8 cellular contexts compared by ENCODE assay signal in the genomic region with DNA sequence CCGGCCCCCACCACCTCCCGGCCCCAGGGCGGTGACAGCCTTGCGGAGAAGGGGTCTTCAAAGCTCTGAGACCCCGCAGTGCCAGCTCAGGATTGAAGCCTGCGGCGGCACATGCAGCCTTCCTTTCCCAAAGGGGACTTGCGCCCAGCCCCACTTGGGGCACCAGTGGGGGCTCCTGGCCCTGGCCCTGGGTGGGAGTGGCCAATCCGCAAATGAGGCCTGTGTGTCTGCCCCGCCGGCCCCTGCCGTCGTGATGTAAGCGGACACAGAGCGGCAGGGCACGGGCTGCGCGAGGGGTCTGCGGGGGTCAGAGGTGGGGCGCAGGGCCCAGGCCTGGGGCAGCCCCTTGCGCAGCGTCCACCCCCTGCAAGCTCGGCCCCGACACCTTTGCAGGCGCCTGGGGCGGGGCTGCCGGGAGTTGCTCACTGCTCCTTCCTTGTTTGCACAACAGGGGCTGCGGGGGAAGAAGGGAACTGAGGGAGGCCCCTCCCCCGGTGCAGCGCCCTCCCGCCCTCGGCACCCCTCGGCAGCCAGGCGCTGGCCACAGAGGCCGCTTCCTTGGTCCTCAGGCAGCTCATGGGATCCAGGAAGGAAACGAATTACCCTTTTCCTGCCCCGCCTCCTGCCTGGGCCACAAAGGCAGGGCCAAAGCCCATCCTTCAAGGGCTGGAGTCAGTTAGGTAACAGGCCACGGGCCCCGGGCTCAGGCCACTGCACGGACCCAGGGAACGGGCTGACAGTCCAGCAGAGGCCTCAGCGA. TPM values are rescaled to one million over a fixed set of nuclear protein-coding genes. Genes with fewer than 3 reads are reported as not detected.
DNase-seq lines count a peak whose midpoint lies in the region; ATAC-seq, FAIRE-seq and TF ChIP-seq lines count a peak whose summit lies in the region.

No MANE protein-coding gene starts in this region.

- CTCF ChIA-PET in K562 (lab: Yijun Ruan, JAX; ENCODE audit: low intra/inter-chr PET ratio) = no interaction called here

- TF ChIP-seq EP300 in Ishikawa (IDR thresholded peaks at IDR 0.05; ENCODE audit: borderline replicate concordance) (no peak), K562 (IDR thresholded peaks at IDR 0.05; ENCODE audit: low read length) (no peak)

- H3K4me3 ChIP-seq in K562 (peak overlapping the region; percentile 40), smooth muscle cell (peak overlapping the region; percentile 79)

- TF ChIP-seq RAD21 in Ishikawa (IDR thresholded peaks at IDR 0.05; ENCODE audit: low read depth) = no peak
- TF ChIP-seq RAD21 in K562 (CRISPR knock-in tag; conservative IDR thresholded peaks at IDR 0.05 in 1 of 2, IDR thresholded peaks at IDR 0.05 in 1 of 2) = no peak

- H3K4me1 Mint-ChIP-seq in immature natural killer cell = peaks cover 10 to 19% of the 10 kb centered on the region in 2 donors

- no peaks in the 10 kb centered on the region for H3K9me3 Mint-ChIP-seq in immature natural killer cell

- H3K27ac ChIP-seq in K562 (ENCODE audit: extremely low read depth, low read depth, low read length) (peak overlapping the region; percentile 80), smooth muscle cell (ENCODE audit: low read depth) (peak overlapping the region; percentile 7)

- H3K27ac Mint-ChIP-seq in immature natural killer cell = peak overlapping the region in 1 of 6 donors; percentile 72

- H3K9me1 ChIP-seq in K562 (ENCODE audit: control insufficient read depth, insufficient read depth, low read length) = no peaks in the 10 kb centered on the region

- H3K4me1 ChIP-seq in K562 (replicated peaks in 1 of 2; ENCODE audit: control insufficient read depth in 2 of 2, insufficient read depth in 2 of 2, low read length in 2 of 2) (peaks cover 35 to 92% of the 10 kb centered on the region in 2 experiments), smooth muscle cell (ENCODE audit: low read depth) (peaks cover 20% of the 10 kb centered on the region)

- H3K36me3 ChIP-seq in K562 (ENCODE audit: control insufficient read depth, insufficient read depth, low read length) (no peaks in the 10 kb centered on the region), smooth muscle cell (ENCODE audit: low read depth) (no peaks in the 10 kb centered on the region)

- H3K27me3 Mint-ChIP-seq in immature natural killer cell (ENCODE audit: low read depth in 3 of 3) = peaks cover 12 to 41% (median 24%) of the 10 kb centered on the region in 3 donors

- H3K36me3 Mint-ChIP-seq in immature natural killer cell = no peaks in the 10 kb centered on the region

- peak; percentile 74 for DNase-seq in EL
- peak; percentile 78 to 91 (median 83) for DNase-seq in K562 (ENCODE audit: extremely low read depth in 1 of 4, low spot score in 3 of 4)
- DNase-seq in immature natural killer cell = peak; percentile 44 to 58 (median 56)
- DNase-seq in smooth muscle cell (lab: John Stamatoyannopoulos, UW; ENCODE audit: unreplicated experiment) = peak; percentile 63
- no peak for DNase-seq in GM03348 (ENCODE audit: low spot score)
- no peak for DNase-seq in activated naive CD4-positive, alpha-beta T cell treated with anti-CD3 and anti-CD28 coated beads, Interleukin-2, amount 50 U/mL, for 16 hours
- DNase-seq in NCI-H2227 treated with DMSO at 0.1 percent for 48 hours (lab: John Stamatoyannopoulos, UW) = no peak

- POLR2A ChIA-PET in K562 (lab: Yijun Ruan, JAX) = interaction anchor here (0.6 to 1.6 kb wide), 8 partner anchors 10 to 221 kb away, joined by 3 to 8 read pairs (median 3); a partner anchor contains a TSS

- 7% methylated on average over 30 of the region's 42 CpGs for WGBS in K562 (ENCODE audit: insufficient coverage, low coverage, missing lambda C conversion rate)
- WGBS in smooth muscle cell (ENCODE audit: low lambda C conversion rate) = 6% methylated on average over 34 of the region's 42 CpGs

- H3K27me3 ChIP-seq in K562 (ENCODE audit: control insufficient read depth in 2 of 2, insufficient read depth in 2 of 2, low read length in 2 of 2) (no peaks in the 10 kb centered on the region), smooth muscle cell (ENCODE audit: low read depth) (no peaks in the 10 kb centered on the region)

- BruUV-seq in K562 (replicated peaks; lab: Mats Ljungman, UMichigan) = no TSS peak

- H3F3A ChIP-seq in smooth muscle cell (ENCODE audit: low read depth) = no peaks in the 10 kb centered on the region

- intact Hi-C loops in K562 (cut with micrococcal nuclease) = no loop called here

- H3K9ac ChIP-seq in K562 (ENCODE audit: insufficient read depth in 1 of 2, low read depth in 2 of 2, low read length in 2 of 2) = peak overlapping the region; percentile 74 to 83
- H3K9ac ChIP-seq in smooth muscle cell (ENCODE audit: low read depth) = peak overlapping the region; percentile 78

- H3K9me3 ChIP-seq in K562 (replicated peaks; ENCODE audit: control insufficient read depth, insufficient read depth, low read depth, low read length) = no peaks in the 10 kb centered on the region
- no peaks in the 10 kb centered on the region for H3K9me3 ChIP-seq in smooth muscle cell (replicated peaks; ENCODE audit: low read depth)

- FAIRE-seq in K562 (lab: Jason Lieb, UNC) = peak; percentile 87

- in situ Hi-C loops in K562 (cut with MboI) = no loop called here

- H3K79me2 ChIP-seq in K562 (ENCODE audit: control insufficient read depth, insufficient read depth, low read length) = peaks cover 3% of the 10 kb centered on the region; the same call in 1 of the 3 replicates
- peaks cover 79% of the 10 kb centered on the region for H3K79me2 ChIP-seq in smooth muscle cell (ENCODE audit: low read depth)

- TF ChIP-seq CTCF in K562 (IDR thresholded peaks at IDR 0.05 in 2 of 3, conservative IDR thresholded peaks at IDR 0.05 in 1 of 3; ENCODE audit: insufficient read depth in 2 of 3, low read depth in 1 of 3, low read length in 3 of 3) = no peak
- no peak for TF ChIP-seq CTCF in smooth muscle cell (IDR thresholded peaks at IDR 0.05; ENCODE audit: borderline replicate concordance, insufficient read depth, poor library complexity, severe bottlenecking)

- H2AFZ ChIP-seq in K562 (ENCODE audit: low read depth, low read length) (peak overlapping the region; percentile 87), smooth muscle cell (ENCODE audit: low read depth) (no peak overlapping the region)

- no peaks in the 10 kb centered on the region for H4K20me1 ChIP-seq in K562 (replicated peaks; ENCODE audit: control insufficient read depth, insufficient read depth, low read length)
- peaks cover 78% of the 10 kb centered on the region for H4K20me1 ChIP-seq in smooth muscle cell (ENCODE audit: low read depth)

- TF ChIP-seq POLR2A in K562 (conservative IDR thresholded peaks at IDR 0.05) = 0 out of 2 replicates have a peak, but pooled peaks have one; percentile 38

- H3K4me3 Mint-ChIP-seq in immature natural killer cell = peak overlapping the region in 3 of 5 donors; percentile 27 to 52 (median 39)

- H3K4me2 ChIP-seq in K562 (ENCODE audit: insufficient read depth, low read length) (peak overlapping the region; percentile 72), smooth muscle cell (peak overlapping the region; percentile 98)

- ATAC-seq in K562 = peak; percentile 60

RNA-seq across cellular contexts. Expression of a gene that starts 2.9 kb away (rescaled TPM):
- total RNA-seq in K562 (2011; cell fraction: chromatin; rRNA removed; ENCODE audit: low replicate concordance) = 2.9 and 6.6 TPM in 2 replicates
- total RNA-seq in K562 (2011; cell fraction: nucleolus; rRNA removed) = 10.0 and 10.5 TPM in 2 replicates
- 4.4 and 5.7 TPM in 2 replicates for total RNA-seq in K562 (2011; cell fraction: nucleoplasm; rRNA removed)
- total RNA-seq in K562 (2014; rRNA removed) = 1.8 and 2.5 TPM in 2 replicates
- 0.11 and 0.13 TPM in 2 replicates for total RNA-seq in K562 (2014; rRNA removed; fragmentation: Illumina TruSeq; extraction: Trizol)
- total RNA-seq in K562 (2015; rRNA removed; fragmentation: Illumina TruSeq; extraction: Trizol) = 1.0 and 1.2 TPM in 2 replicates
- total RNA-seq in K562 (2021) = 2.9 and 5.4 TPM in 2 replicates
- 3.7 and 8.3 TPM in 2 replicates for polyA plus RNA-seq in K562 (2011; rRNA removed)
- polyA plus RNA-seq in K562 (2011; cell fraction: cytosol; rRNA removed) = 9.7 and 12.8 TPM in 2 replicates
- 9.1 and 10.2 TPM in 2 replicates for polyA plus RNA-seq in K562 (2011; cell fraction: nucleus; rRNA removed)
- 4.9 and 9.3 TPM in 2 replicates for polyA plus RNA-seq in K562 (2012)
- 0.58 and 0.78 TPM in 2 replicates for polyA plus RNA-seq in K562 (2014; fragmentation: Illumina TruSeq; extraction: Trizol)
- not detected for polyA plus RNA-seq in K562 (2014; fragmentation: Nextera tagmentation; extraction: Ambion mirVana)
- polyA plus RNA-seq in K562 (2014; rRNA removed) = 0.81 and 1.9 TPM in 2 replicates
- 2.9 and 3.7 TPM in 2 replicates for polyA minus RNA-seq in K562 (2011; rRNA and poly(A)+ RNA removed)
- polyA minus RNA-seq in K562 (2011; cell fraction: cytosol; rRNA and poly(A)+ RNA removed) = 7.0 and 15.5 TPM in 2 replicates
- 4.8 and 6.9 TPM in 2 replicates for polyA minus RNA-seq in K562 (2011; cell fraction: nucleus; rRNA and poly(A)+ RNA removed)
- polyA plus RNA-seq in immature natural killer cell = 10 to 100 TPM in 1 of 3 donors, 1 to 10 TPM in 2; 5.8 to 12.2 (median 6.8) TPM
- total RNA-seq in smooth muscle cell = 151 and 180 TPM in 2 replicates
- 83.3 and 96.1 TPM in 2 replicates for polyA plus RNA-seq in smooth muscle cell

RNA-seq across cellular contexts. Expression of a gene that starts 19.1 kb away (rescaled TPM):
- 238 and 466 TPM in 2 replicates for total RNA-seq in K562 (2011; cell fraction: chromatin; rRNA removed; ENCODE audit: low replicate concordance)
- total RNA-seq in K562 (2011; cell fraction: nucleolus; rRNA removed) = 176 and 211 TPM in 2 replicates
- total RNA-seq in K562 (2011; cell fraction: nucleoplasm; rRNA removed) = 135 and 163 TPM in 2 replicates
- total RNA-seq in K562 (2014; rRNA removed) (13.6 and 19.0 TPM in 2 replicates), K562 (2014; rRNA removed; fragmentation: Illumina TruSeq; extraction: Trizol) (10.7 TPM in 2 replicates), K562 (2015; rRNA removed; fragmentation: Illumina TruSeq; extraction: Trizol) (17.1 and 18.1 TPM in 2 replicates), K562 (2021) (33.8 and 36.0 TPM in 2 replicates), smooth muscle cell (11.4 and 18.3 TPM in 2 replicates)
- polyA plus RNA-seq in K562 (2011; rRNA removed) (26.3 and 31.1 TPM in 2 replicates), K562 (2014; fragmentation: Illumina TruSeq; extraction: Trizol) (12.9 and 19.9 TPM in 2 replicates), K562 (2014; fragmentation: Nextera tagmentation; extraction: Ambion mirVana) (1 to 10 TPM in 1 of 2 experiments, under 1 TPM in 1; 0.83 to 1.1 TPM), K562 (2014; rRNA removed) (34.8 and 36.2 TPM in 2 replicates), immature natural killer cell (10 to 100 TPM; 27.7 to 65.8 (median 28.8) TPM), smooth muscle cell (23.1 and 34.6 TPM in 2 replicates)
- 15.4 and 18.8 TPM in 2 replicates for polyA plus RNA-seq in K562 (2011; cell fraction: cytosol; rRNA removed)
- 146 and 224 TPM in 2 replicates for polyA plus RNA-seq in K562 (2011; cell fraction: nucleus; rRNA removed)
- 20.1 and 38.4 TPM in 2 replicates for polyA plus RNA-seq in K562 (2012)
- polyA minus RNA-seq in K562 (2011; rRNA and poly(A)+ RNA removed) = 15.9 and 16.8 TPM in 2 replicates
- polyA minus RNA-seq in K562 (2011; cell fraction: cytosol; rRNA and poly(A)+ RNA removed) = 12.2 and 13.1 TPM in 2 replicates
- 47.4 and 49.1 TPM in 2 replicates for polyA minus RNA-seq in K562 (2011; cell fraction: nucleus; rRNA and poly(A)+ RNA removed)

RNA-seq across cellular contexts. Expression of a gene that starts 41.8 kb away (rescaled TPM):
- 268 and 441 TPM in 2 replicates for total RNA-seq in K562 (2011; cell fraction: chromatin; rRNA removed; ENCODE audit: low replicate concordance)
- total RNA-seq in K562 (2011; cell fraction: nucleolus; rRNA removed) = 196 and 213 TPM in 2 replicates
- 179 and 187 TPM in 2 replicates for total RNA-seq in K562 (2011; cell fraction: nucleoplasm; rRNA removed)
- total RNA-seq in K562 (2014; rRNA removed) (26.1 and 39.0 TPM in 2 replicates), K562 (2014; rRNA removed; fragmentation: Illumina TruSeq; extraction: Trizol) (35.9 and 41.3 TPM in 2 replicates), K562 (2015; rRNA removed; fragmentation: Illumina TruSeq; extraction: Trizol) (35.7 and 36.6 TPM in 2 replicates), K562 (2021) (95.3 and 114 TPM in 2 replicates), smooth muscle cell (51.6 and 75.3 TPM in 2 replicates)
- polyA plus RNA-seq in K562 (2011; rRNA removed) (82.8 and 96.8 TPM in 2 replicates), K562 (2014; fragmentation: Illumina TruSeq; extraction: Trizol) (123 and 133 TPM in 2 replicates), K562 (2014; fragmentation: Nextera tagmentation; extraction: Ambion mirVana) (1 to 10 TPM; 6.5 to 7.4 TPM), K562 (2014; rRNA removed) (81.0 and 90.3 TPM in 2 replicates), immature natural killer cell (100 to 1,000 TPM in 1 of 3 donors, 10 to 100 TPM in 2; 48.9 to 130 (median 55.9) TPM), smooth muscle cell (135 and 172 TPM in 2 replicates)
- polyA plus RNA-seq in K562 (2011; cell fraction: cytosol; rRNA removed) = 51.5 and 60.4 TPM in 2 replicates
- 306 and 488 TPM in 2 replicates for polyA plus RNA-seq in K562 (2011; cell fraction: nucleus; rRNA removed)
- polyA plus RNA-seq in K562 (2012) = 102 and 106 TPM in 2 replicates
- 56.2 and 74.7 TPM in 2 replicates for polyA minus RNA-seq in K562 (2011; rRNA and poly(A)+ RNA removed)
- polyA minus RNA-seq in K562 (2011; cell fraction: cytosol; rRNA and poly(A)+ RNA removed) = 45.7 and 51.3 TPM in 2 replicates
- 71.1 and 74.9 TPM in 2 replicates for polyA minus RNA-seq in K562 (2011; cell fraction: nucleus; rRNA and poly(A)+ RNA removed)

Comparison
In these comparisons a context has a peak if more than half of its experiments do, and no peak if none do; other contexts are left out.
1. DNase-seq: peak in EL (single experiment), K562 (4 of 4), immature natural killer cell (3 of 3) and smooth muscle cell (single experiment); none in GM03348 (single experiment), activated naive CD4-positive, alpha-beta T cell treated with anti-CD3 and anti-CD28 coated beads, Interleukin-2, amount 50 U/mL, for 16 hours (single experiment) and NCI-H2227 treated with DMSO at 0.1 percent for 48 hours (single experiment).